ENCODE assay signal across 8 cellular contexts in genomic region chr4:55396305-55397023, GRCh38. TPM values are rescaled to one million over a fixed set of nuclear protein-coding genes. Genes with fewer than 3 reads are reported as not detected.
DNase-seq lines count a peak whose midpoint lies in the region; ATAC-seq and TF ChIP-seq lines count a peak whose summit lies in the region.

No MANE protein-coding gene starts in this region.

- H3K27me3 ChIP-seq in mucosa of stomach (ENCODE audit: control insufficient read depth, insufficient read depth, low read length), result no peaks in the 10 kb centered on the region
- H3K27me3 ChIP-seq in testis, result no peaks in the 10 kb centered on the region

- WGBS in testis, 2 donors, result 0 to 1% methylated on average over 10 to 38 of the region's 39 CpGs

- H3K4me1 ChIP-seq in mucosa of stomach (ENCODE audit: control insufficient read depth, insufficient read depth, low read length), result peaks cover 49% of the 10 kb centered on the region
- H3K4me1 ChIP-seq in testis, result peaks cover 23% of the 10 kb centered on the region

- TF ChIP-seq POLR2A in testis (IDR thresholded peaks at IDR 0.05), result no peak

- DNase-seq in NCI-H2171 treated with DMSO at 0.1 percent for 48 hours (lab: John Stamatoyannopoulos, UW), result peak; percentile 29
- DNase-seq in NCI-H2171 (lab: John Stamatoyannopoulos, UW), result no peak
- peak; percentile 25 for DNase-seq in NCI-H1105 (lab: John Stamatoyannopoulos, UW)
- peak; percentile 9 for DNase-seq in activated T-cell treated with anti-CD3 and anti-CD28 coated beads for 1 hour (ENCODE audit: low read depth)
- no peak for DNase-seq in epithelial cell of proximal tubule (ENCODE audit: low read depth)
- DNase-seq in testis, result peak; percentile 52

- peak; percentile 28 for ATAC-seq in HG02571 (IDR thresholded peaks at IDR 0.05; ENCODE audit: unreplicated experiment)

- no peaks in the 10 kb centered on the region for H3K36me3 ChIP-seq in mucosa of stomach (ENCODE audit: control insufficient read depth, insufficient read depth, low read length)
- H3K36me3 ChIP-seq in testis (ENCODE audit: low read depth, missing control alignments), result no peaks in the 10 kb centered on the region

- H3K9ac ChIP-seq in mucosa of stomach (ENCODE audit: low read length), result peak overlapping the region; percentile 95

- H3K9me3 ChIP-seq in mucosa of stomach (ENCODE audit: control insufficient read depth, low read length) (no peaks in the 10 kb centered on the region), testis (no peaks in the 10 kb centered on the region)

- intact Hi-C loops in testis (cut with DNase I; ENCODE audit: low total_unique reads), result loop anchor here (5.0 kb wide), 1 partner anchor 151 kb away; the partner anchor contains the start of gene CLOCK

- H3K27ac ChIP-seq in testis, result peak overlapping the region; percentile 93 to 99

- TF ChIP-seq CTCF in epithelial cell of proximal tubule (conservative IDR thresholded peaks at IDR 0.05; ENCODE audit: low read depth, low read length) (no peak), testis (IDR thresholded peaks at IDR 0.05) (no peak)

- peak overlapping the region; percentile 62 for H3K4me3 ChIP-seq in epithelial cell of proximal tubule (ENCODE audit: low read depth, low read length)
- peak overlapping the region; percentile 70 for H3K4me3 ChIP-seq in mucosa of stomach (ENCODE audit: low read length)
- peak overlapping the region; percentile 87 to 98 for H3K4me3 ChIP-seq in testis

RNA-seq across cellular contexts. Expression of gene TMEM165, which starts 0.7 kb away (rescaled TPM):
- 122 and 151 TPM in 2 replicates for total RNA-seq in epithelial cell of proximal tubule
- 100 to 1,000 TPM in 1 of 2 donors, 10 to 100 TPM in 1; 94.8 to 122 TPM for total RNA-seq in testis
- 39.9 TPM for polyA plus RNA-seq in testis (ENCODE audit: insufficient read depth, low read depth, low replicate concordance)

RNA-seq across cellular contexts. Expression of gene SRD5A3, which starts 50.4 kb away (rescaled TPM):
- total RNA-seq in epithelial cell of proximal tubule (9.7 and 15.3 TPM in 2 replicates), testis (1 to 10 TPM; 4.9 to 8.0 TPM)
- 7.8 TPM for polyA plus RNA-seq in testis (ENCODE audit: insufficient read depth, low read depth, low replicate concordance)

Comparison
In these comparisons a context has a peak if more than half of its experiments do, and no peak if none do; other contexts are left out.
1. DNase-seq: peak in NCI-H2171 treated with DMSO at 0.1 percent for 48 hours (single experiment), NCI-H1105 (single experiment), activated T-cell treated with anti-CD3 and anti-CD28 coated beads for 1 hour (single experiment) and testis (single experiment); none in NCI-H2171 (single experiment) and epithelial cell of proximal tubule (single experiment).
2. Peak in every context shown above with its lines, with median percentiles within 50 percentile points of each other: H3K4me3 ChIP-seq.